8 cellular contexts compared by ENCODE assay signal in the genomic region with DNA sequence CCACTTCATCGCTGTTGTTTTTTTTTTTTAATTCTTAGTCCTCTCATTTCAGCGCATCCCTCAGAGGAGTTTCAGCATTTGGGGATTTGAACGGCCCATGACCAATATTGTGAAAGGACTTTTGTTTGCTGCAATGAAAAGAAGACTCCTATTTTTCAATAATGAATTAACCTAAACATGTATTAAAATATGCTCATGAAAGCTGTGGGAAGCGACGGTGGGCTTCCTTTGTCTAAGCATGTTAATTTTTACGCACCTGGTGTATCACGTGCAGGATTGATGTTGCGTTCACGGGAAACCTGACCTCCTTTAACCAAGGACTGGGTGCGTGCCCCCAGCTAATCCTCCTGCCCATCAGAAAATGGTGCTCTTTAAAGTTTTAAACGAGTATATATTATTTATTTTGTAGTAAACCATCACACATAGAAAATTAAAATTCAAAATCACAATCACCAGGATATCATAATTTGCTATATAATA. TPM values are rescaled to one million over a fixed set of nuclear protein-coding genes. Genes with fewer than 3 reads are reported as not detected.
DNase-seq lines count a peak whose midpoint lies in the region; ATAC-seq and TF ChIP-seq lines count a peak whose summit lies in the region.

No MANE protein-coding gene starts in this region.

- no peak for TF ChIP-seq POLR2A in thyroid gland (IDR thresholded peaks at IDR 0.05)

- peak overlapping the region; percentile 79 for H3K4me3 Mint-ChIP-seq in activated CD8-positive, alpha-beta memory T cell treated with anti-CD3 and anti-CD28 coated beads, Interleukin-2, amount 10 ng/mL, durations not matched to agents 7 days and 5 days

- no peaks in the 10 kb centered on the region for H3K9me3 ChIP-seq in thyroid gland

- peaks cover 8% of the 10 kb centered on the region for H3K4me1 Mint-ChIP-seq in activated CD8-positive, alpha-beta memory T cell treated with anti-CD3 and anti-CD28 coated beads, Interleukin-2, amount 10 ng/mL, durations not matched to agents 7 days and 5 days

- TF ChIP-seq CTCF in WI38 (IDR thresholded peaks at IDR 0.05; ENCODE audit: low read depth, low read length), result no peak
- no peak for TF ChIP-seq CTCF in thyroid gland (IDR thresholded peaks at IDR 0.05)

- WGBS in thyroid gland, 2 donors, result 42 to 43% methylated on average over 11 of the region's 11 CpGs

- H3K36me3 Mint-ChIP-seq in activated CD8-positive, alpha-beta memory T cell treated with anti-CD3 and anti-CD28 coated beads, Interleukin-2, amount 10 ng/mL, durations not matched to agents 7 days and 5 days, result no peaks in the 10 kb centered on the region

- H3K27ac Mint-ChIP-seq in activated CD8-positive, alpha-beta memory T cell treated with anti-CD3 and anti-CD28 coated beads, Interleukin-2, amount 10 ng/mL, durations not matched to agents 7 days and 5 days, result peak overlapping the region; percentile 56

- intact Hi-C loops in thyroid gland (cut with DNase I), result loop anchor here (5.0 kb wide), 1 partner anchor 125 kb away; no protein-coding TSS in a partner anchor

- CTCF ChIA-PET in activated CD8-positive, alpha-beta memory T cell treated with anti-CD3 and anti-CD28 coated beads, Interleukin-2, amount 10 ng/mL, durations not matched to agents 7 days and 5 days (lab: Charles Lee), result interaction anchor here (1.0 to 3.5 kb wide), 4 partner anchors 46 to 665 kb away, joined by 3 to 16 read pairs (median 4); a partner anchor contains a TSS

- peak overlapping the region in 1 of 3 donors; percentile 79 for H3K27ac ChIP-seq in thyroid gland

- no peaks in the 10 kb centered on the region for H3K27me3 ChIP-seq in thyroid gland

- no peak for DNase-seq in activated CD8-positive, alpha-beta memory T cell treated with anti-CD3 and anti-CD28 coated beads, Interleukin-2, amount 10 ng/mL, durations not matched to agents 7 days and 5 days
- DNase-seq in activated CD8-positive, alpha-beta memory T cell treated with anti-CD3 and anti-CD28 coated beads, Interleukin-2, amount 50 U/mL, for 48 hours, result no peak
- DNase-seq in inferior parietal cortex (ENCODE audit: extremely low spot score) (peak; percentile 8), thyroid gland (no peak), cerebellar cortex (ENCODE audit: low spot score) (no peak), RKO (ENCODE audit: low spot score) (no peak)

- H3K4me3 ChIP-seq in WI38 (ENCODE audit: low read depth, low read length), result peak overlapping the region; percentile 71
- H3K4me3 ChIP-seq in thyroid gland (replicated peaks in 1 of 3), result peak overlapping the region; percentile 48 to 92 (median 65)

- peaks cover 54% of the 10 kb centered on the region for H3K27me3 Mint-ChIP-seq in activated CD8-positive, alpha-beta memory T cell treated with anti-CD3 and anti-CD28 coated beads, Interleukin-2, amount 10 ng/mL, durations not matched to agents 7 days and 5 days

- no peaks in the 10 kb centered on the region for H3K9me3 Mint-ChIP-seq in activated CD8-positive, alpha-beta memory T cell treated with anti-CD3 and anti-CD28 coated beads, Interleukin-2, amount 10 ng/mL, durations not matched to agents 7 days and 5 days (ENCODE audit: low read depth)

- H3K36me3 ChIP-seq in thyroid gland, result no peaks in the 10 kb centered on the region

- H3K4me1 ChIP-seq in thyroid gland, result peaks cover 6 to 12% of the 10 kb centered on the region in 2 donors

- ATAC-seq in activated CD8-positive, alpha-beta memory T cell treated with anti-CD3 and anti-CD28 coated beads, Interleukin-2, amount 10 ng/mL, durations not matched to agents 7 days and 5 days, result no peak
- ATAC-seq in HG03432 (IDR thresholded peaks at IDR 0.05; ENCODE audit: unreplicated experiment), result no peak

RNA-seq across cellular contexts. Expression of a gene that starts 0.6 kb away (rescaled TPM):
- not detected for total RNA-seq in activated CD8-positive, alpha-beta memory T cell treated with anti-CD3 and anti-CD28 coated beads, Interleukin-2, amount 10 ng/mL, durations not matched to agents 7 days and 5 days
- 10 to 100 TPM in 2 of 4 donors, 1 to 10 TPM in 2; 6.8 to 22.1 (median 10.4) TPM for total RNA-seq in thyroid gland

RNA-seq across cellular contexts. Expression of a gene that starts 46.3 kb away (rescaled TPM):
- total RNA-seq in activated CD8-positive, alpha-beta memory T cell treated with anti-CD3 and anti-CD28 coated beads, Interleukin-2, amount 10 ng/mL, durations not matched to agents 7 days and 5 days, result 10 to 100 TPM; 17.5 to 18.1 TPM
- total RNA-seq in thyroid gland, result 10 to 100 TPM; 44.1 to 59.5 (median 53.4) TPM

Comparison
In these comparisons a context has a peak if more than half of its experiments do, and no peak if none do; other contexts are left out.
1. RNA of a gene that starts 0.6 kb away (total RNA-seq): 6.8 to 22.1 TPM in thyroid gland; not detected in activated CD8-positive, alpha-beta memory T cell treated with anti-CD3 and anti-CD28 coated beads, Interleukin-2, amount 10 ng/mL, durations not matched to agents 7 days and 5 days; every median in the first group is over 4 times any median in the second.